ENCODE assay signal across 8 cellular contexts in the genomic region with DNA sequence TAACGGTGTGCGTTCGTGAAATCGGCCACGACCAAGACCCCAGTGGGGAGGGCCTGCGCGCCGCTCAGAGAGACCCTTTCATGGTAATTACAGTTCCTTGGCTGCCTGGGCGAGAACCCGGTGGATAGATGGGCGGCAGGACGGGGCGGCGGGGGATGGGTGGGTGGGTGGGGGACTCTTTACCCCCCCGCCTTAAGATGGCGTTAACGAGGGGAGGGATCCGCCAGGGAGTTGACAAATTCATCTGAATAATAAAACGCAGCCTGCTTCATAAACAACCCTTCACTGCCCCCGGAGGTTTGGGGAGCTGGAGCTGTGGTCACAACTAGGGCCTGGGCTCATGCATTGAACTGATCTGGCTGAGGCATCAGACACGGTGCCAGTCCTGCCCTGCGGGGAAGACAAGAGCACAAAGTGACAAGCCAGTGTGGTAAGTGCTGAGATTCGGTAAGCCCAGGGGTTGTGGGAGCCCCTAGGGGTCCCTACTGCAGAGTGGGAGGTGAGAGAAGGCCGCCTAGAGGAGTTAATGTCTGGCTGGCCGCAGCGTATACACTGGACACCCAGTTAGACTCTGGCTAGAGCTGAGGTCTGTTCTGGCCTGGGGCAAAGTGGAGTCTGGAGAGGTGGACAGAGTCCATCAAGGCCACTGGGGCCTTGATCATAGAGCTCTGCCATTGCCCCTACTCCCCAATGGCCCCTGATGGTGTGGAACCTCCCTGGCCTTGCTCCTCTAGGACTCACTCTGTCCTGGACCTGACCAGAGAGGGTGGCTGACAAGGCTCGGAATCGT. TPM values are rescaled to one million over a fixed set of nuclear protein-coding genes. Genes with fewer than 3 reads are reported as not detected.
DNase-seq lines count a peak whose midpoint lies in the region; ATAC-seq lines count a peak whose summit lies in the region.

No MANE protein-coding gene starts in this region.

- peak overlapping the region; percentile 98 for H2AFZ ChIP-seq in neuron (ENCODE audit: low read depth, low read length)

- peaks cover 4% of the 10 kb centered on the region for H3K4me1 ChIP-seq in neuron (ENCODE audit: insufficient read depth, low read length)

- no peak for ATAC-seq in HG03097 (IDR thresholded peaks at IDR 0.05; ENCODE audit: low FRiP score, unreplicated experiment)

- no peak overlapping the region for H3K27ac ChIP-seq in SK-N-MC

- H3K4me3 ChIP-seq in SK-N-MC (peak overlapping the region; percentile 62), neuron (ENCODE audit: low read length) (peak overlapping the region; percentile 92)

- H3K9ac ChIP-seq in SK-N-MC (ENCODE audit: insufficient read length): no peak overlapping the region

- DNase-seq in NCI-H345 (lab: John Stamatoyannopoulos, UW) (peak; percentile 4), NCI-H345 treated with DMSO at 0.1 percent for 48 hours (lab: John Stamatoyannopoulos, UW; ENCODE audit: unreplicated experiment) (no peak), SK-N-MC (ENCODE audit: low read depth, low spot score) (no peak), fibroblast of peridontal ligament (ENCODE audit: extremely low read depth) (peak; percentile 33), activated T-cell treated with anti-CD3 and anti-CD28 coated beads for 4 hours (no peak), occipital lobe (lab: John Stamatoyannopoulos, UW) (no peak)

- H3K27me3 ChIP-seq in neuron (ENCODE audit: insufficient read depth, low read length): no peaks in the 10 kb centered on the region

- H3K36me3 ChIP-seq in SK-N-MC (ENCODE audit: insufficient read depth, low read length) (no peaks in the 10 kb centered on the region), neuron (ENCODE audit: insufficient read depth, low read length) (no peaks in the 10 kb centered on the region)

- H3K9me3 ChIP-seq in SK-N-MC (ENCODE audit: low read depth, low read length) (no peaks in the 10 kb centered on the region), neuron (ENCODE audit: low read length) (peaks cover 2% of the 10 kb centered on the region)

RNA-seq across cellular contexts. Expression of gene MRAS, which starts 0.8 kb away (rescaled TPM):
- 53.3 TPM for total RNA-seq in occipital lobe

RNA-seq across cellular contexts. Expression of gene NME9, which starts 19.5 kb away (rescaled TPM):
- 2.3 TPM for total RNA-seq in occipital lobe

Comparison
In these comparisons a context has a peak if more than half of its experiments do, and no peak if none do; other contexts are left out.
1. DNase-seq: peak in NCI-H345 (single experiment) and fibroblast of peridontal ligament (single experiment); none in NCI-H345 treated with DMSO at 0.1 percent for 48 hours (single experiment), SK-N-MC (single experiment), activated T-cell treated with anti-CD3 and anti-CD28 coated beads for 4 hours (single experiment) and occipital lobe (single experiment).